Comparison of ENCODE assay signal across 1 cellular context in genomic region chr21:37762606-37763005, GRCh38.
TF ChIP-seq lines count a peak whose summit lies in the region.

No MANE protein-coding gene starts in this region.

TF ChIP-seq in H1, 55 proteins besides CTCF, POLR2A, EP300 and RAD21:
- TF ChIP-seq NANOG (IDR thresholded peaks at IDR 0.05; ENCODE audit: insufficient read depth, low read depth, low read length, poor library complexity, severe bottlenecking), result no peak
- no peak for TF ChIP-seq RFX5 (IDR thresholded peaks at IDR 0.05; ENCODE audit: borderline replicate concordance, low read depth, low read length)
- TF ChIP-seq TAF7 (optimal IDR thresholded peaks at IDR 0.05; ENCODE audit: borderline replicate concordance, low read depth, low read length), result no peak
- no peak for TF ChIP-seq BCL11A (IDR thresholded peaks at IDR 0.05; ENCODE audit: low read depth in 2 of 2, low read length in 2 of 2)
- TF ChIP-seq HDAC6 (IDR thresholded peaks at IDR 0.05; ENCODE audit: low read depth, low read length), result no peak
- TF ChIP-seq CBX8 (IDR thresholded peaks at IDR 0.05; ENCODE audit: borderline replicate concordance, low read depth, low read length), result no peak
- no peak for TF ChIP-seq CHD2 (IDR thresholded peaks at IDR 0.05; ENCODE audit: low read length)
